10 cellular contexts compared by ENCODE assay signal in genomic region chr5:37071901-37072581, GRCh38.
DNase-seq lines count a peak whose midpoint lies in the region; ATAC-seq and TF ChIP-seq lines count a peak whose summit lies in the region.
"Had no signal": no experiment of that assay in that cellular context is flagged by ENCODE, and none has a peak within 500 bp of the region (broad histone marks: within the 10 kb centered on the region; RNA-seq: fewer than 3 reads in every experiment).

No MANE protein-coding gene starts in this region.

- H3K36me3 ChIP-seq in breast epithelium: no peaks in the 10 kb centered on the region
- no peaks in the 10 kb centered on the region for H3K36me3 ChIP-seq in upper lobe of right lung

- TF ChIP-seq CTCF in MCF 10A (IDR thresholded peaks at IDR 0.05; ENCODE audit: unreplicated experiment): no peak
- TF ChIP-seq CTCF in breast epithelium (IDR thresholded peaks at IDR 0.05): no peak
- TF ChIP-seq CTCF in upper lobe of right lung (IDR thresholded peaks at IDR 0.05): no peak

- H3K4me1 Mint-ChIP-seq in MCF 10A (ENCODE audit: insufficient read depth, unreplicated experiment): no peaks in the 10 kb centered on the region
- H3K4me1 Mint-ChIP-seq: CD4-positive, CD25-positive, alpha-beta regulatory T cell; nephron had no signal

- H3K4me3 ChIP-seq in breast epithelium: no peak overlapping the region
- H3K4me3 ChIP-seq in upper lobe of right lung: no peak overlapping the region

- H3K27me3 Mint-ChIP-seq in MCF 10A (ENCODE audit: insufficient read depth, unreplicated experiment): no peaks in the 10 kb centered on the region

- intact Hi-C loops in MCF 10A (cut with micrococcal nuclease) (no loop called here), breast epithelium (cut with DNase I; ENCODE audit: low total_unique reads) (no loop called here), head of caudate nucleus (cut with DNase I) (no loop called here), upper lobe of right lung (cut with DNase I) (no loop called here)

- no peak overlapping the region for H3K27ac ChIP-seq in breast epithelium
- no peak overlapping the region for H3K27ac ChIP-seq in upper lobe of right lung

- peaks cover 22% of the 10 kb centered on the region for H3K36me3 Mint-ChIP-seq in MCF 10A (ENCODE audit: insufficient read depth, unreplicated experiment)
- H3K36me3 Mint-ChIP-seq: CD4-positive, CD25-positive, alpha-beta regulatory T cell had no signal

- no peak for TF ChIP-seq POLR2A in breast epithelium (IDR thresholded peaks at IDR 0.05)

- CTCF ChIA-PET in MCF 10A (lab: Yijun Ruan, JAX): interaction anchor here (0.5 to 1.4 kb wide), 4 partner anchors 9 to 657 kb away, joined by 3 to 4 read pairs (median 4); no protein-coding TSS in a partner anchor

- no peaks in the 10 kb centered on the region for H3K9me3 Mint-ChIP-seq in MCF 10A (ENCODE audit: unreplicated experiment)
- H3K9me3 Mint-ChIP-seq: CD4-positive, CD25-positive, alpha-beta regulatory T cell; nephron had no signal

- H3K27ac Mint-ChIP-seq in MCF 10A (ENCODE audit: low read depth, unreplicated experiment): no peak overlapping the region
- H3K27ac Mint-ChIP-seq: CD4-positive, CD25-positive, alpha-beta regulatory T cell; nephron had no signal

- POLR2A ChIA-PET in MCF 10A (lab: Yijun Ruan, JAX): interaction anchor here (0.6 to 1.9 kb wide), 2 partner anchors 13 to 62 kb away, joined by 5 to 8 read pairs; no protein-coding TSS in a partner anchor

- DNase-seq in MCF 10A (ENCODE audit: unreplicated experiment) (peak; percentile 6), breast epithelium (ENCODE audit: low spot score in 2 of 2) (no peak), amniotic stem cell (lab: John Stamatoyannopoulos, UW) (peak; percentile 2), head of caudate nucleus (peak in 30 of 42 donors; percentile 15 to 86 (median 52)), upper lobe of right lung (no peak), T1000 (lab: John Stamatoyannopoulos, UW) (no peak), DMS114 treated with DMSO at 0.1 percent for 48 hours (lab: John Stamatoyannopoulos, UW; ENCODE audit: unreplicated experiment) (no peak)
- DNase-seq: CD4-positive, CD25-positive, alpha-beta regulatory T cell had no signal

- ATAC-seq in upper lobe of right lung (peak; percentile 49), HG03196 (IDR thresholded peaks at IDR 0.05; ENCODE audit: unreplicated experiment) (no peak)

- no peaks in the 10 kb centered on the region for H3K27me3 ChIP-seq in breast epithelium
- H3K27me3 ChIP-seq in upper lobe of right lung: no peaks in the 10 kb centered on the region

- H3K9me3 ChIP-seq in breast epithelium (no peaks in the 10 kb centered on the region), upper lobe of right lung (no peaks in the 10 kb centered on the region)

- no TSS peak for BruUV-seq in MCF 10A (replicated peaks; lab: Mats Ljungman, UMichigan)

- no peaks in the 10 kb centered on the region for H3K4me1 ChIP-seq in breast epithelium
- H3K4me1 ChIP-seq in upper lobe of right lung: no peaks in the 10 kb centered on the region

- H3K4me3 Mint-ChIP-seq in MCF 10A (ENCODE audit: unreplicated experiment): no peak overlapping the region
- H3K4me3 Mint-ChIP-seq: CD4-positive, CD25-positive, alpha-beta regulatory T cell; nephron had no signal

Comparison
In these comparisons a context has a peak if more than half of its experiments do, and no peak if none do; other contexts are left out.
1. DNase-seq: peak in MCF 10A (single experiment), amniotic stem cell (single experiment) and head of caudate nucleus (30 of 42); none in breast epithelium (0 of 2), upper lobe of right lung (single experiment), T1000 (single experiment) and DMS114 treated with DMSO at 0.1 percent for 48 hours (single experiment).